ENCODE assay signal across 8 cellular contexts in genomic region chr12:124551268-124552144, GRCh38. TPM values are rescaled to one million over a fixed set of nuclear protein-coding genes. Genes with fewer than 3 reads are reported as not detected.
DNase-seq lines count a peak whose midpoint lies in the region; ATAC-seq lines count a peak whose summit lies in the region.

No MANE protein-coding gene starts in this region.

- intact Hi-C loops in dendritic cell treated with granulocyte-macrophage colony-stimulating factor and Interleukin-4, amounts not matched to agents 40 ng/mL and 50 ng/mL, for 4 days (cut with micrococcal nuclease), result loop anchor here (5.0 kb wide), 1 partner anchor 159 kb away; no protein-coding TSS in a partner anchor
- intact Hi-C loops in activated CD4-positive, alpha-beta memory T cell treated with anti-CD3 and anti-CD28 coated beads for 36 hours (cut with micrococcal nuclease), result no loop called here

- ATAC-seq in GM19324 (IDR thresholded peaks at IDR 0.05; ENCODE audit: low FRiP score, unreplicated experiment), result no peak
- ATAC-seq in GM19023 (IDR thresholded peaks at IDR 0.05; ENCODE audit: unreplicated experiment), result no peak

- DNase-seq in DMS153 (lab: John Stamatoyannopoulos, UW) (peak; percentile 48), DMS153 treated with DMSO at 0.1 percent for 48 hours (lab: John Stamatoyannopoulos, UW; ENCODE audit: unreplicated experiment) (no peak), NCI-H748 treated with DMSO at 0.1 percent for 48 hours (lab: John Stamatoyannopoulos, UW) (peak; percentile 39), mucosa of gallbladder (ENCODE audit: low spot score) (peak; percentile 55)
- DNase-seq in activated CD4-positive, alpha-beta memory T cell treated with anti-CD3 and anti-CD28 coated beads for 36 hours, result no peak

- peaks cover 100% of the 10 kb centered on the region for H3K4me1 Mint-ChIP-seq in dendritic cell treated with granulocyte-macrophage colony-stimulating factor and Interleukin-4, amounts not matched to agents 40 ng/mL and 50 ng/mL, for 4 days (ENCODE audit: low read depth)
- peaks cover 82% of the 10 kb centered on the region for H3K4me1 Mint-ChIP-seq in activated CD4-positive, alpha-beta memory T cell treated with anti-CD3 and anti-CD28 coated beads for 36 hours (ENCODE audit: low read depth)

- peak overlapping the region; percentile 98 for H3K27ac Mint-ChIP-seq in dendritic cell treated with granulocyte-macrophage colony-stimulating factor and Interleukin-4, amounts not matched to agents 40 ng/mL and 50 ng/mL, for 4 days
- H3K27ac Mint-ChIP-seq in activated CD4-positive, alpha-beta memory T cell treated with anti-CD3 and anti-CD28 coated beads for 36 hours, result no peak overlapping the region

- CTCF ChIA-PET in activated CD4-positive, alpha-beta memory T cell treated with anti-CD3 and anti-CD28 coated beads for 36 hours (lab: Charles Lee), result interaction anchor here (1.5 to 1.9 kb wide), 2 partner anchors 213 to 215 kb away, joined by 3 to 6 read pairs; no protein-coding TSS in a partner anchor

- POLR2A ChIA-PET in activated CD4-positive, alpha-beta memory T cell treated with anti-CD3 and anti-CD28 coated beads for 36 hours (lab: Charles Lee), result no interaction called here

- H3K4me3 Mint-ChIP-seq in dendritic cell treated with granulocyte-macrophage colony-stimulating factor and Interleukin-4, amounts not matched to agents 40 ng/mL and 50 ng/mL, for 4 days, result peak overlapping the region; percentile 78
- H3K4me3 Mint-ChIP-seq in activated CD4-positive, alpha-beta memory T cell treated with anti-CD3 and anti-CD28 coated beads for 36 hours, result no peak overlapping the region

- H3K36me3 Mint-ChIP-seq in dendritic cell treated with granulocyte-macrophage colony-stimulating factor and Interleukin-4, amounts not matched to agents 40 ng/mL and 50 ng/mL, for 4 days (ENCODE audit: low read depth), result peaks cover 48% of the 10 kb centered on the region
- no peaks in the 10 kb centered on the region for H3K36me3 Mint-ChIP-seq in activated CD4-positive, alpha-beta memory T cell treated with anti-CD3 and anti-CD28 coated beads for 36 hours

- no peaks in the 10 kb centered on the region for H3K9me3 Mint-ChIP-seq in dendritic cell treated with granulocyte-macrophage colony-stimulating factor and Interleukin-4, amounts not matched to agents 40 ng/mL and 50 ng/mL, for 4 days
- H3K9me3 Mint-ChIP-seq in activated CD4-positive, alpha-beta memory T cell treated with anti-CD3 and anti-CD28 coated beads for 36 hours, result no peaks in the 10 kb centered on the region

- no peaks in the 10 kb centered on the region for H3K27me3 Mint-ChIP-seq in dendritic cell treated with granulocyte-macrophage colony-stimulating factor and Interleukin-4, amounts not matched to agents 40 ng/mL and 50 ng/mL, for 4 days
- no peaks in the 10 kb centered on the region for H3K27me3 Mint-ChIP-seq in activated CD4-positive, alpha-beta memory T cell treated with anti-CD3 and anti-CD28 coated beads for 36 hours

RNA-seq across cellular contexts. Expression of gene NCOR2, which starts 15.9 kb away (rescaled TPM):
- total RNA-seq in mucosa of gallbladder, result 210 TPM
- total RNA-seq in activated CD4-positive, alpha-beta memory T cell treated with anti-CD3 and anti-CD28 coated beads for 36 hours, result 10 to 100 TPM; 86.1 to 86.9 TPM

Comparison
In these comparisons a context has a peak if more than half of its experiments do, and no peak if none do; other contexts are left out.
1. DNase-seq: peak in DMS153 (single experiment), NCI-H748 treated with DMSO at 0.1 percent for 48 hours (single experiment) and mucosa of gallbladder (single experiment); none in DMS153 treated with DMSO at 0.1 percent for 48 hours (single experiment) and activated CD4-positive, alpha-beta memory T cell treated with anti-CD3 and anti-CD28 coated beads for 36 hours (single experiment).